Comparison of ENCODE assay signal across 2 cellular contexts in the genomic region with DNA sequence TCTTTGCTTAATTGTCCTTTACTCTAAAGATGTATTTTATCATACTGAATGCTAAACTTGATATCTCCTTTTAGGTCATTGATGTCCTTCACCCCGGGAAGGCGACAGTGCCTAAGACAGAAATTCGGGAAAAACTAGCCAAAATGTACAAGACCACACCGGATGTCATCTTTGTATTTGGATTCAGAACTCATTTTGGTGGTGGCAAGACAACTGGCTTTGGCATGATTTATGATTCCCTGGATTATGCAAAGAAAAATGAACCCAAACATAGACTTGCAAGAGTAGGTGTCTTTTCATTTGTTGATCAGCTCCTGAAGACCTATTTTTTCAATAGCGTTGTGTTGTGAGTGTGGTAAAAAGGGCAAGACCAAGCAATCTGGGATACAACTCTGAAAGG.
TF ChIP-seq lines count a peak whose summit lies in the region.

No MANE protein-coding gene starts in this region.

TF ChIP-seq in GM23338, 12 proteins besides CTCF, POLR2A, EP300 and RAD21:
- TF ChIP-seq NANOG (IDR thresholded peaks at IDR 0.05; ENCODE audit: borderline replicate concordance) = no peak
TF ChIP-seq in GM23338: peak in this region for 0.

TF ChIP-seq in endothelial cell of umbilical vein, 7 proteins besides CTCF, POLR2A, EP300 and RAD21 (continued from another document):
- TF ChIP-seq MYC (IDR thresholded peaks at IDR 0.05; ENCODE audit: low read depth, low read length) (no peak), GATA2 (IDR thresholded peaks at IDR 0.05; ENCODE audit: insufficient read depth, insufficient read length, low read depth, low read length) (no peak), FOS (IDR thresholded peaks at IDR 0.05; ENCODE audit: borderline replicate concordance, insufficient read depth, low read length) (no peak), EZH2 (IDR thresholded peaks at IDR 0.05; ENCODE audit: borderline replicate concordance, low read depth, low read length, severe bottlenecking) (no peak), JUN (IDR thresholded peaks at IDR 0.05; ENCODE audit: borderline replicate concordance, insufficient read depth, insufficient read length, low read depth) (no peak)
- TF ChIP-seq, protein P1, sequence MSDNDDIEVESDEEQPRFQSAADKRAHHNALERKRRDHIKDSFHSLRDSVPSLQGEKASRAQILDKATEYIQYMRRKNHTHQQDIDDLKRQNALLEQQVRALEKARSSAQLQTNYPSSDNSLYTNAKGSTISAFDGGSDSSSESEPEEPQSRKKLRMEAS (IDR thresholded peaks at IDR 0.05; ENCODE audit: insufficient read depth, insufficient read length) = no peak
